20 cellular contexts compared by ENCODE assay signal in genomic region chr19:16098416-16098768, GRCh38. TPM values are rescaled to one million over a fixed set of nuclear protein-coding genes. Genes with fewer than 3 reads are reported as not detected.
DNase-seq lines count a peak whose midpoint lies in the region; ATAC-seq and TF ChIP-seq lines count a peak whose summit lies in the region.
"Had no signal": no experiment of that assay in that cellular context is flagged by ENCODE, and none has a peak within 500 bp of the region (broad histone marks: within the 10 kb centered on the region; RNA-seq: fewer than 3 reads in every experiment).

No MANE protein-coding gene starts in this region.

- ATAC-seq in effector memory CD8-positive, alpha-beta T cell (replicated peaks) = no peak
- ATAC-seq in HG03039 (IDR thresholded peaks at IDR 0.05; ENCODE audit: unreplicated experiment) (no peak), GM21423 (IDR thresholded peaks at IDR 0.05; ENCODE audit: unreplicated experiment) (no peak)
- ATAC-seq: activated naive CD8-positive, alpha-beta T cell treated with anti-CD3 and anti-CD28 coated beads, Interleukin-2, amount 50 U/mL, for 24 hours; naive thymus-derived CD8-positive, alpha-beta T cell; stimulated activated naive CD8-positive, alpha-beta T cell treated with anti-CD3 and anti-CD28 coated beads, Interleukin-15, amount 100 ng/mL, for 72 hours had no signal

- H3K9me3 Mint-ChIP-seq in Calu3 (ENCODE audit: low read depth, unreplicated experiment) = no peaks in the 10 kb centered on the region
- H3K9me3 Mint-ChIP-seq in effector memory CD8-positive, alpha-beta T cell = no peaks in the 10 kb centered on the region
- H3K9me3 Mint-ChIP-seq in osteocyte (ENCODE audit: unreplicated experiment) = no peaks in the 10 kb centered on the region
- H3K9me3 Mint-ChIP-seq: activated naive CD8-positive, alpha-beta T cell treated with anti-CD3 and anti-CD28 coated beads, Interleukin-2, amount 50 U/mL, for 24 hours; naive thymus-derived CD8-positive, alpha-beta T cell; stimulated activated naive CD8-positive, alpha-beta T cell treated with anti-CD3 and anti-CD28 coated beads, Interleukin-15, amount 100 ng/mL, for 72 hours had no signal

- peak overlapping the region; percentile 71 for H3K27ac ChIP-seq in 22Rv1
- H3K27ac ChIP-seq: left ventricle myocardium inferior had no signal

- intact Hi-C loops in Calu3 (cut with micrococcal nuclease; ENCODE audit: unreplicated experiment) = no loop called here

- CTCF ChIA-PET in Calu3 (lab: Charles Lee) = no interaction called here

- H3K4me1 Mint-ChIP-seq in Calu3 (ENCODE audit: low read depth, unreplicated experiment) (peaks cover 21% of the 10 kb centered on the region), osteocyte (ENCODE audit: unreplicated experiment) (peaks cover 26% of the 10 kb centered on the region)
- peaks cover 10 to 11% of the 10 kb centered on the region in 2 donors for H3K4me1 Mint-ChIP-seq in effector memory CD8-positive, alpha-beta T cell (ENCODE audit: low read depth in 2 of 2)

- BruUV-seq in Calu3 (replicated peaks; lab: Mats Ljungman, UMichigan) = no TSS peak

- DNase-seq in Calu3 (no peak), osteocyte (ENCODE audit: extremely low spot score, unreplicated experiment) (no peak), nucleus accumbens (lab: John Stamatoyannopoulos, UW) (no peak)
- DNase-seq in effector memory CD8-positive, alpha-beta T cell = no peak
- DNase-seq: activated CD4-positive, CD25-positive, alpha-beta regulatory T cell treated with anti-CD3 and anti-CD28 coated beads, Interleukin-2, amount 50 U/mL, for 72 hours; activated CD8-positive, alpha-beta memory T cell treated with anti-CD3 and anti-CD28 coated beads, Interleukin-2, amount 50 U/mL, for 48 hours; activated naive CD8-positive, alpha-beta T cell treated with anti-CD3 and anti-CD28 coated beads, Interleukin-2, amount 50 U/mL, for 24 hours; central memory CD4-positive, alpha-beta T cell; GF-D8; left ventricle myocardium inferior; MG63; naive thymus-derived CD8-positive, alpha-beta T cell; NCI-H187; NCI-H446 treated with DMSO at 0.1 percent for 48 hours; Right ventricle myocardium superior; stimulated activated naive CD8-positive, alpha-beta T cell treated with anti-CD3 and anti-CD28 coated beads, Interleukin-15, amount 100 ng/mL, for 72 hours had no signal

- TF ChIP-seq CTCF in 22Rv1 (IDR thresholded peaks at IDR 0.05) (no peak), Calu3 (IDR thresholded peaks at IDR 0.05; ENCODE audit: unreplicated experiment) (no peak), osteocyte (IDR thresholded peaks at IDR 0.05) (no peak)

- H3K36me3 Mint-ChIP-seq in Calu3 (ENCODE audit: insufficient read depth, unreplicated experiment) (peaks cover 61% of the 10 kb centered on the region), osteocyte (ENCODE audit: unreplicated experiment) (peaks cover 66% of the 10 kb centered on the region)
- peaks cover 100% of the 10 kb centered on the region for H3K36me3 Mint-ChIP-seq in effector memory CD8-positive, alpha-beta T cell (ENCODE audit: insufficient read depth)

- H3K4me3 Mint-ChIP-seq in Calu3 (ENCODE audit: low read depth, unreplicated experiment) = no peak overlapping the region
- no peak overlapping the region for H3K4me3 Mint-ChIP-seq in effector memory CD8-positive, alpha-beta T cell
- H3K4me3 Mint-ChIP-seq in osteocyte (ENCODE audit: unreplicated experiment) = no peak overlapping the region
- H3K4me3 Mint-ChIP-seq: activated naive CD8-positive, alpha-beta T cell treated with anti-CD3 and anti-CD28 coated beads, Interleukin-2, amount 50 U/mL, for 24 hours; stimulated activated naive CD8-positive, alpha-beta T cell treated with anti-CD3 and anti-CD28 coated beads, Interleukin-15, amount 100 ng/mL, for 72 hours had no signal

- no peaks in the 10 kb centered on the region for H3K27me3 Mint-ChIP-seq in Calu3 (ENCODE audit: unreplicated experiment)
- H3K27me3 Mint-ChIP-seq in effector memory CD8-positive, alpha-beta T cell = no peaks in the 10 kb centered on the region
- H3K27me3 Mint-ChIP-seq in osteocyte (ENCODE audit: unreplicated experiment) = no peaks in the 10 kb centered on the region
- H3K27me3 Mint-ChIP-seq: activated naive CD8-positive, alpha-beta T cell treated with anti-CD3 and anti-CD28 coated beads, Interleukin-2, amount 50 U/mL, for 24 hours; naive thymus-derived CD8-positive, alpha-beta T cell; stimulated activated naive CD8-positive, alpha-beta T cell treated with anti-CD3 and anti-CD28 coated beads, Interleukin-15, amount 100 ng/mL, for 72 hours had no signal

- peak overlapping the region; percentile 65 for H3K27ac Mint-ChIP-seq in Calu3 (ENCODE audit: unreplicated experiment)
- H3K27ac Mint-ChIP-seq in effector memory CD8-positive, alpha-beta T cell = peak overlapping the region; percentile 56 to 80
- peak overlapping the region; percentile 32 for H3K27ac Mint-ChIP-seq in osteocyte (ENCODE audit: unreplicated experiment)

RNA-seq across cellular contexts. Expression of gene RAB8A, which starts 13.3 kb away (rescaled TPM):
- total RNA-seq in Calu3 (2022) = 76.6 and 77.3 TPM in 2 replicates
- 55.9 and 61.1 TPM in 2 replicates for total RNA-seq in osteocyte

RNA-seq across cellular contexts. Expression of gene TPM4, which starts 22.1 kb away (rescaled TPM):
- total RNA-seq in Calu3 (2022) (219 and 224 TPM in 2 replicates), osteocyte (663 and 687 TPM in 2 replicates)

RNA-seq across cellular contexts. Expression of gene HSH2D, which starts 45.1 kb away (rescaled TPM):
- 29.5 and 50.6 TPM in 2 replicates for total RNA-seq in Calu3 (2022)
- not detected in 2 replicates for total RNA-seq in osteocyte
- total RNA-seq: pulmonary artery endothelial cell had no signal

Comparison
In these comparisons a context has a peak if more than half of its experiments do, and no peak if none do; other contexts are left out.
1. RNA of gene HSH2D, which starts 45.1 kb away (total RNA-seq): 29.5 to 50.6 TPM in Calu3; not detected in osteocyte; every median in the first group is over 10 times any median in the second.
2. Peak in every context shown above with its lines, with median percentiles within 50 percentile points of each other: H3K27ac Mint-ChIP-seq.